ENCODE assay signal across 8 cellular contexts in the genomic region with DNA sequence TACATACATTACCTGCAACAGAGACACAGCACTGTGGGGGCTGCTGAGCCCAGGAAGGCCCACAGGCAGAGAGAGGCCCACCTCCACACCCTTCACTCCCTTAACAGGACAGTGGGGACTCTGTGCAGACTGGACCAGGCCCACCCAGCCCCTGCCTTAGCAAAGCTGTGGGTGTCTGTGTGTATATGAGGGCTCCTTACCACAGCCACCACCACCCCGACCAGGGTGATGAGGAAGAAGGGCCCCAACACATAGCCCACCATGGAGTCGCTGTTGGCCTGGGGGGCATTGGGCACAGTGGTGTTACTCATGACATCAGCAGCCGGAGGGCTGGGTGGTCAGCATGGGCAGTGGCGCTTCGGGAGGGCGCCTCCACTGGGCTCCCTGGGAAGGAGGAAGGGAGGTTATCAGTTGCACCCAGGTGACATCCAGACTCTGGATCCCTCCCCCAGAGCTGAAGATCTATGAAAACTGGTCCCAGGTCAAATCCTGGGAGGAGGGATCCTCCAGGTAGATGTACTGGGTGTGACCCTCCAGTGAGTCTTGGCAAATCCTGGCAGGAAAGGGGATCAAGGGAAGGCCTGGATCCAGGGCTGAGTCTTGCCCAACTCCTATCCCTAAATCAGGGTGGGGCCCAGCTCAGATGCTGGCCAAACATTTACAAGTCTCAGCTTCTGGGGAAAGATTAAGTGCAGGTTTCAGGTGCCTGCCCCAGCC. TPM values are rescaled to one million over a fixed set of nuclear protein-coding genes. Genes with fewer than 3 reads are reported as not detected.
A peak's percentile ranks its signal among the peaks of the same experiment; 100 is the strongest.
DNase-seq lines count a peak whose midpoint lies in the region; ATAC-seq and TF ChIP-seq lines count a peak whose summit lies in the region.

No MANE protein-coding gene starts in this region.

- H3K36me3 Mint-ChIP-seq in T-helper 17 cell (ENCODE audit: low read depth): peaks cover 4% of the 10 kb centered on the region
- H3K36me3 Mint-ChIP-seq in stimulated activated effector memory CD8-positive, alpha-beta T cell treated with anti-CD3 and anti-CD28 coated beads, Interleukin-12 subunit alpha, Interleukin-12 subunit beta, amount 100 ng/mL, for 72 hours: peaks cover 61% of the 10 kb centered on the region

- ATAC-seq in T-helper 17 cell: no peak
- no peak for ATAC-seq in stimulated activated effector memory CD8-positive, alpha-beta T cell treated with anti-CD3 and anti-CD28 coated beads, Interleukin-12 subunit alpha, Interleukin-12 subunit beta, amount 100 ng/mL, for 72 hours
- ATAC-seq in GM18870 (IDR thresholded peaks at IDR 0.05; ENCODE audit: unreplicated experiment): no peak

- peak overlapping the region; percentile 93 for H3K27ac Mint-ChIP-seq in T-helper 17 cell
- peak overlapping the region; percentile 91 for H3K27ac Mint-ChIP-seq in stimulated activated effector memory CD8-positive, alpha-beta T cell treated with anti-CD3 and anti-CD28 coated beads, Interleukin-12 subunit alpha, Interleukin-12 subunit beta, amount 100 ng/mL, for 72 hours

- peak; percentile 62 for DNase-seq in NCI-H82 (lab: John Stamatoyannopoulos, UW)
- DNase-seq in NCI-H82 treated with DMSO at 0.1 percent for 48 hours (lab: John Stamatoyannopoulos, UW; ENCODE audit: unreplicated experiment): no peak
- no peak for DNase-seq in T-helper 17 cell
- DNase-seq in foreskin fibroblast: peak in 1 of 2 donors; percentile 65
- DNase-seq in stimulated activated effector memory CD8-positive, alpha-beta T cell treated with anti-CD3 and anti-CD28 coated beads, Interleukin-12 subunit alpha, Interleukin-12 subunit beta, amount 100 ng/mL, for 72 hours (ENCODE audit: low spot score in 2 of 2): no peak
- no peak for DNase-seq in HT-29 (ENCODE audit: low spot score)
- DNase-seq in iPS-NIHi11 (ENCODE audit: low spot score): no peak

- H3K4me1 Mint-ChIP-seq in T-helper 17 cell: peaks cover 30% of the 10 kb centered on the region
- H3K4me1 Mint-ChIP-seq in stimulated activated effector memory CD8-positive, alpha-beta T cell treated with anti-CD3 and anti-CD28 coated beads, Interleukin-12 subunit alpha, Interleukin-12 subunit beta, amount 100 ng/mL, for 72 hours: peaks cover 53% of the 10 kb centered on the region

- TF ChIP-seq CTCF in foreskin fibroblast (IDR thresholded peaks at IDR 0.05; ENCODE audit: low read depth, low read length): no peak

- no peaks in the 10 kb centered on the region for H3K27me3 Mint-ChIP-seq in T-helper 17 cell

- H3K9me3 Mint-ChIP-seq in stimulated activated effector memory CD8-positive, alpha-beta T cell treated with anti-CD3 and anti-CD28 coated beads, Interleukin-12 subunit alpha, Interleukin-12 subunit beta, amount 100 ng/mL, for 72 hours: no peaks in the 10 kb centered on the region

- H3K9me3 ChIP-seq in T-helper 17 cell (ENCODE audit: control insufficient read depth, low read length, poor library complexity, severe bottlenecking): no peaks in the 10 kb centered on the region

- H3K4me3 ChIP-seq in foreskin fibroblast (ENCODE audit: low read depth in 1 of 2, low read length in 2 of 2): peak overlapping the region; percentile 91 to 93

- peak overlapping the region; percentile 94 for H3K4me3 Mint-ChIP-seq in T-helper 17 cell
- peak overlapping the region; percentile 89 for H3K4me3 Mint-ChIP-seq in stimulated activated effector memory CD8-positive, alpha-beta T cell treated with anti-CD3 and anti-CD28 coated beads, Interleukin-12 subunit alpha, Interleukin-12 subunit beta, amount 100 ng/mL, for 72 hours

RNA-seq across cellular contexts. Expression of a gene that starts 1.2 kb away (rescaled TPM):
- total RNA-seq in T-helper 17 cell: 10 to 100 TPM; 24.3 to 29.2 TPM
- 25.2 and 26.8 TPM in 2 replicates for total RNA-seq in HT-29 (2014; rRNA removed; shearing (Covaris generic))

RNA-seq across cellular contexts. Expression of a gene that starts 11.0 kb away (rescaled TPM):
- 10 to 100 TPM; 87.5 to 90.3 TPM for total RNA-seq in T-helper 17 cell
- 1,158 and 1,171 TPM in 2 replicates for total RNA-seq in HT-29 (2014; rRNA removed; shearing (Covaris generic))

Comparison
In these comparisons a context has a peak if more than half of its experiments do, and no peak if none do; other contexts are left out.
1. RNA of a gene that starts 11.0 kb away (total RNA-seq): 1,158 to 1,171 TPM in HT-29; 87.5 to 90.3 TPM in T-helper 17 cell; every median in the first group is over 10 times any median in the second.